9 cellular contexts compared by ENCODE assay signal in genomic region chr14:24356208-24356607, GRCh38. TPM values are rescaled to one million over a fixed set of nuclear protein-coding genes. Genes with fewer than 3 reads are reported as not detected.
"Had no signal": no experiment of that assay in that cellular context is flagged by ENCODE, and none has a peak within 500 bp of the region (broad histone marks: within the 10 kb centered on the region; RNA-seq: fewer than 3 reads in every experiment).

No MANE protein-coding gene starts in this region.

- DNase-seq: GDM1, GF-D8 had no signal

- H3K4me3 ChIP-seq: GM12878 had no signal

- ATAC-seq: GM12878 had no signal

- FAIRE-seq: G401.6, GM12878, GM12891, GM12892, GM18507, GM19239 had no signal

RNA-seq across cellular contexts. Expression of gene RIPK3, which starts 16.4 kb away (rescaled TPM):
- total RNA-seq: G401 had no signal

RNA-seq across cellular contexts. Expression of gene ADCY4, which starts 21.3 kb away (rescaled TPM):
- total RNA-seq: G401 had no signal
